ENCODE assay signal across 20 cellular contexts in genomic region chr10:88557659-88558058, GRCh38. TPM values are rescaled to one million over a fixed set of nuclear protein-coding genes. Genes with fewer than 3 reads are reported as not detected.
A peak's percentile ranks its signal among the peaks of the same experiment; 100 is the strongest.
DNase-seq lines count a peak whose midpoint lies in the region; ATAC-seq, FAIRE-seq and TF ChIP-seq lines count a peak whose summit lies in the region.
"Had no signal": no experiment of that assay in that cellular context is flagged by ENCODE, and none has a peak within 500 bp of the region (broad histone marks: within the 10 kb centered on the region; RNA-seq: fewer than 3 reads in every experiment).

No MANE protein-coding gene starts in this region.

- H3K9ac ChIP-seq in adipocyte (ENCODE audit: low read length): peak overlapping the region; percentile 50

- H3K36me3 ChIP-seq in A673 (ENCODE audit: insufficient read depth, low read length, poor library complexity, severe bottlenecking) (no peaks in the 10 kb centered on the region), adipocyte (ENCODE audit: control insufficient read depth, insufficient read depth, low read length, severe bottlenecking) (no peaks in the 10 kb centered on the region), pancreas (no peaks in the 10 kb centered on the region)

- DNase-seq in A673 (ENCODE audit: low spot score) (peak; percentile 61), H54 (ENCODE audit: insufficient read length, low spot score) (no peak), adipocyte (ENCODE audit: low read depth) (peak; percentile 85), fibroblast of the aortic adventitia (ENCODE audit: low read depth) (peak; percentile 79), DMS 273 treated with DMSO at 0.1 percent for 48 hours (lab: John Stamatoyannopoulos, UW) (no peak), NCI-H2196 treated with DMSO at 0.1 percent for 48 hours (lab: John Stamatoyannopoulos, UW; ENCODE audit: unreplicated experiment) (no peak), pancreas (no peak), NCI-H128 (lab: John Stamatoyannopoulos, UW; ENCODE audit: unreplicated experiment) (no peak)
- DNase-seq: activated CD8-positive, alpha-beta T cell treated with anti-CD3 and anti-CD28 coated beads, Interleukin-2, amount 10 ng/mL, durations not matched to agents 7 days and 5 days; activated naive CD8-positive, alpha-beta T cell treated with anti-CD3 and anti-CD28 coated beads, Interleukin-2, amount 50 U/mL, for 24 hours; COR-L47; cortex of kidney; GDM1; NCI-H187; NCI-H526; posterior cingulate gyrus had no signal

- no TSS peak for BruUV-seq in A673 (replicated peaks; lab: Mats Ljungman, UMichigan)

- CTCF ChIA-PET in A673 (lab: Charles Lee): no interaction called here

- ATAC-seq in pancreas: no peak
- ATAC-seq: activated CD8-positive, alpha-beta T cell treated with anti-CD3 and anti-CD28 coated beads, Interleukin-2, amount 10 ng/mL, durations not matched to agents 7 days and 5 days; activated naive CD8-positive, alpha-beta T cell treated with anti-CD3 and anti-CD28 coated beads, Interleukin-2, amount 50 U/mL, for 24 hours; left lobe of liver had no signal

- intact Hi-C loops in A673 (cut with micrococcal nuclease; ENCODE audit: unreplicated experiment): loop anchor here (10.0 kb wide), 2 partner anchors 443 to 903 kb away; partner anchors contain the start of gene PAPSS2
- intact Hi-C loops in pancreas (cut with DNase I): loop anchor here in 1 of 3 donors (10.0 kb wide), 1 partner anchor 703 kb away; no protein-coding TSS in a partner anchor

- TF ChIP-seq POLR2A in H54 (IDR thresholded peaks at IDR 0.05; ENCODE audit: low read depth, low read length): no peak

- WGBS in pancreas, 2 donors: 80 to 96% methylated on average over 2 of the region's 2 CpGs

- H3K4me3 ChIP-seq in A673 (ENCODE audit: low read depth, low read length, poor library complexity, severe bottlenecking) (no peak overlapping the region), adipocyte (ENCODE audit: low read length) (no peak overlapping the region), fibroblast of the aortic adventitia (ENCODE audit: low read depth, low read length) (no peak overlapping the region), pancreas (no peak overlapping the region)

- H3K9me3 ChIP-seq in A673 (ENCODE audit: low read depth, low read length, poor library complexity, severe bottlenecking): no peaks in the 10 kb centered on the region
- H3K9me3 ChIP-seq in adipocyte (ENCODE audit: control insufficient read depth, low read length): no peaks in the 10 kb centered on the region
- H3K9me3 ChIP-seq in pancreas: no peaks in the 10 kb centered on the region

- H3K27me3 ChIP-seq in A673 (replicated peaks; ENCODE audit: insufficient read depth, low read depth, low read length, poor library complexity) (no peaks in the 10 kb centered on the region), adipocyte (replicated peaks; ENCODE audit: control insufficient read depth, insufficient read depth, low read length) (no peaks in the 10 kb centered on the region), pancreas (no peaks in the 10 kb centered on the region)

- POLR2A ChIA-PET in A673 (lab: Charles Lee; ENCODE audit: low non-redundant PET): no interaction called here

- H3K27ac ChIP-seq in A673 (ENCODE audit: low read depth, low read length, poor library complexity, severe bottlenecking) (no peak overlapping the region), pancreas (no peak overlapping the region)
- H3K27ac ChIP-seq: HL-60 had no signal

- H3K4me1 ChIP-seq in A673 (ENCODE audit: insufficient read depth, low read length, poor library complexity, severe bottlenecking) (peaks cover 11% of the 10 kb centered on the region), adipocyte (ENCODE audit: control insufficient read depth, insufficient read depth, low read length) (peaks cover 16% of the 10 kb centered on the region), pancreas (peaks cover 0 to 5% (median 0%) of the 10 kb centered on the region in 3 donors)

- TF ChIP-seq CTCF in A673 (conservative IDR thresholded peaks at IDR 0.05; ENCODE audit: low read depth, low read length) (no peak), fibroblast of the aortic adventitia (IDR thresholded peaks at IDR 0.05; ENCODE audit: insufficient read depth, low read length) (no peak), pancreas (IDR thresholded peaks at IDR 0.05) (no peak)

- FAIRE-seq in H54 (lab: Jason Lieb, UNC) (peak; percentile 99), pancreas (lab: Jason Lieb, UNC) (no peak)

RNA-seq across cellular contexts. Expression of gene RNLS, which starts 25.5 kb away (rescaled TPM):
- 6.2 and 8.1 TPM in 2 replicates for total RNA-seq in A673 (2021)
- total RNA-seq in fibroblast of the aortic adventitia (ENCODE audit: low replicate concordance): 7.0 and 16.8 TPM in 2 replicates
- 1 to 10 TPM; 4.6 to 6.4 (median 5.9) TPM for total RNA-seq in pancreas
- 1 to 10 TPM; 2.5 to 6.4 TPM for polyA plus RNA-seq in pancreas

RNA-seq across cellular contexts. Expression of gene LIPJ, which starts 28.9 kb away (rescaled TPM):
- total RNA-seq in A673 (2021) (0.11 TPM in 1 of 2 replicates, not detected in the other), fibroblast of the aortic adventitia (ENCODE audit: low replicate concordance) (0.09 TPM in 1 of 2 replicates, not detected in the other), pancreas (under 1 TPM; 0.04 to 0.47 (median 0.20) TPM)
- 1 to 10 TPM in 1 of 2 donors, under 1 TPM in 1; 0.53 to 1.2 TPM for polyA plus RNA-seq in pancreas
- total RNA-seq: activated CD8-positive, alpha-beta T cell treated with anti-CD3 and anti-CD28 coated beads, Interleukin-2, amount 10 ng/mL, durations not matched to agents 7 days and 5 days had no signal
- polyA plus RNA-seq: esophagus, urinary bladder had no signal

Comparison
In these comparisons a context has a peak if more than half of its experiments do, and no peak if none do; other contexts are left out.
1. DNase-seq: peak in A673 (single experiment), adipocyte (single experiment) and fibroblast of the aortic adventitia (single experiment); none in H54 (single experiment), DMS 273 treated with DMSO at 0.1 percent for 48 hours (single experiment), NCI-H2196 treated with DMSO at 0.1 percent for 48 hours (single experiment), pancreas (0 of 6) and NCI-H128 (single experiment).